ENCODE assay signal across 22 cellular contexts in the genomic region with DNA sequence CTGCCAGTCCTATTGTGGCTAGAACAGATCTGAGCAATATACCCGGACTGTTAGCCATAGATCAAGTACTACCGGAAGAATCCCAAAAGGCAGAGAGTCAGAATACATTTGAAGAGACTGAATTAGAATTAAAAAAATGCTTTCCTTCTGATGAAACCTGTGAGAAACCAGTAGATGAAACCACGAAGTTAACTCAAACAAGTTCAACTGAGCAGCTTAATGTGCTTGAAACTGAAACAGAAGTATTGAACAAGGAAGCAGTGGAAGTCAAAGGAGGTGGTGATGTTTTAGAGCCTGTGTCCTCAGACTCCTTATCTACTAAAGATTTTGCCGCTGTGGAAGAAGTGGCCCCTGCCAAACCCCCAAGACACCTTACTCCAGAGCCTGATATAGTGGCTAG. TPM values are rescaled to one million over a fixed set of nuclear protein-coding genes. Genes with fewer than 3 reads are reported as not detected.
A peak's percentile ranks its signal among the peaks of the same experiment; 100 is the strongest.
DNase-seq lines count a peak whose midpoint lies in the region; ATAC-seq lines count a peak whose summit lies in the region.
"Had no signal": no experiment of that assay in that cellular context is flagged by ENCODE, and none has a peak within 500 bp of the region (broad histone marks: within the 10 kb centered on the region; RNA-seq: fewer than 3 reads in every experiment).

No MANE protein-coding gene starts in this region.

- H3K9ac ChIP-seq in trophoblast cell (ENCODE audit: low read length), result no peak overlapping the region

- DNase-seq in stimulated activated naive CD8-positive, alpha-beta T cell treated with anti-CD3 and anti-CD28 coated beads, Interleukin-15, amount 100 ng/mL, for 72 hours, result no peak
- DNase-seq in stimulated activated naive CD8-positive, alpha-beta T cell treated with anti-CD3 and anti-CD28 coated beads, Interleukin-15, Interleukin-2, amounts not matched to agents 100 U/mL and 50 U/mL, for 24 hours, result no peak
- DNase-seq in amniotic epithelial cell (ENCODE audit: low read depth) (peak; percentile 7), renal cortical epithelial cell (ENCODE audit: low read depth) (peak; percentile 9), trophoblast cell (no peak), pons (ENCODE audit: low spot score) (no peak)
- DNase-seq in stimulated activated CD4-positive, alpha-beta T cell treated with anti-CD3 and anti-CD28 coated beads, Interleukin-1b, Interleukin-23, amount 100 ng/mL, for 48 hours, result no peak
- DNase-seq: activated CD4-positive, alpha-beta T cell treated with anti-CD3 and anti-CD28 coated beads for 36 hours; CD8-positive, alpha-beta memory T cell; EL; head of caudate nucleus; naive thymus-derived CD4-positive, alpha-beta T cell; NCI-H2029; NCI-H526 treated with DMSO at 0.1 percent for 48 hours; SIG-M5 had no signal

- H3K23ac ChIP-seq in trophoblast cell (ENCODE audit: low read length), result no peak overlapping the region

- H3K4me1 ChIP-seq in trophoblast cell (ENCODE audit: control insufficient read depth in 1 of 2, insufficient read depth in 2 of 2, low read length in 2 of 2), result no peaks in the 10 kb centered on the region
- H3K4me1 ChIP-seq: esophagus muscularis mucosa, prostate gland had no signal

- H4K91ac ChIP-seq in trophoblast cell (ENCODE audit: low read depth, low read length), result no peak overlapping the region

- H2BK120ac ChIP-seq in trophoblast cell (ENCODE audit: insufficient read depth, low read length, poor library complexity), result no peak overlapping the region

- peak overlapping the region; percentile 74 to 95 for H3K27ac Mint-ChIP-seq in stimulated activated naive CD8-positive, alpha-beta T cell treated with anti-CD3 and anti-CD28 coated beads, Interleukin-15, amount 100 ng/mL, for 72 hours
- H3K27ac Mint-ChIP-seq: activated CD4-positive, alpha-beta T cell treated with anti-CD3 and anti-CD28 coated beads for 36 hours; activated naive CD4-positive, alpha-beta T cell treated with anti-CD3 and anti-CD28 coated beads, Interleukin-2, amount 50 U/mL, for 72 hours had no signal

- no peak overlapping the region for H3K4ac ChIP-seq in trophoblast cell (ENCODE audit: low read depth, low read length)

- peaks cover 20% of the 10 kb centered on the region for H3K4me1 Mint-ChIP-seq in stimulated activated naive CD8-positive, alpha-beta T cell treated with anti-CD3 and anti-CD28 coated beads, Interleukin-15, amount 100 ng/mL, for 72 hours
- H3K4me1 Mint-ChIP-seq: CD8-positive, alpha-beta memory T cell had no signal

- peaks cover 0 to 3% of the 10 kb centered on the region in 2 experiments for H3K36me3 ChIP-seq in trophoblast cell (ENCODE audit: control insufficient read depth in 1 of 2, insufficient read depth in 2 of 2, low read length in 2 of 2)
- H3K36me3 ChIP-seq: prostate gland, thoracic aorta had no signal

- H3K79me1 ChIP-seq in trophoblast cell (ENCODE audit: low read length), result no peaks in the 10 kb centered on the region

- H4K12ac ChIP-seq in trophoblast cell (ENCODE audit: low read depth, low read length), result no peak overlapping the region

- no peak overlapping the region for H3K4me3 ChIP-seq in trophoblast cell (ENCODE audit: low read depth, low read length)
- H3K4me3 ChIP-seq: esophagus muscularis mucosa, prostate gland, smooth muscle cell, thoracic aorta had no signal

- no peak overlapping the region for H3K4me3 Mint-ChIP-seq in stimulated activated naive CD8-positive, alpha-beta T cell treated with anti-CD3 and anti-CD28 coated beads, Interleukin-15, amount 100 ng/mL, for 72 hours
- H3K4me3 Mint-ChIP-seq: activated CD4-positive, alpha-beta T cell treated with anti-CD3 and anti-CD28 coated beads for 36 hours; CD8-positive, alpha-beta memory T cell; naive thymus-derived CD4-positive, alpha-beta T cell had no signal

- no peak overlapping the region for H2AK5ac ChIP-seq in trophoblast cell (ENCODE audit: low read length)

- H3K9me3 ChIP-seq in trophoblast cell (ENCODE audit: insufficient read depth, low read depth, low read length), result no peaks in the 10 kb centered on the region
- H3K9me3 ChIP-seq: esophagus muscularis mucosa, prostate gland, thoracic aorta had no signal

- no peak overlapping the region for H3K27ac ChIP-seq in trophoblast cell (ENCODE audit: low read depth, low read length)
- H3K27ac ChIP-seq: esophagus muscularis mucosa, prostate gland, thoracic aorta had no signal

- no peak overlapping the region for H2BK12ac ChIP-seq in trophoblast cell (ENCODE audit: low read length)

- H3K14ac ChIP-seq in trophoblast cell (ENCODE audit: low read length), result no peak overlapping the region

- no peak overlapping the region for H2AFZ ChIP-seq in trophoblast cell (ENCODE audit: insufficient read depth, low read length, poor library complexity)

- no peaks in the 10 kb centered on the region for H3K27me3 Mint-ChIP-seq in stimulated activated naive CD8-positive, alpha-beta T cell treated with anti-CD3 and anti-CD28 coated beads, Interleukin-15, amount 100 ng/mL, for 72 hours
- H3K27me3 Mint-ChIP-seq: activated CD4-positive, alpha-beta T cell treated with anti-CD3 and anti-CD28 coated beads for 36 hours; naive thymus-derived CD4-positive, alpha-beta T cell had no signal

- no peaks in the 10 kb centered on the region for H3K9me3 Mint-ChIP-seq in stimulated activated naive CD8-positive, alpha-beta T cell treated with anti-CD3 and anti-CD28 coated beads, Interleukin-15, amount 100 ng/mL, for 72 hours
- H3K9me3 Mint-ChIP-seq: activated naive CD4-positive, alpha-beta T cell treated with anti-CD3 and anti-CD28 coated beads, Interleukin-2, amount 50 U/mL, for 72 hours; CD8-positive, alpha-beta memory T cell; naive thymus-derived CD4-positive, alpha-beta T cell had no signal

- peak; percentile 49 for ATAC-seq in stimulated activated naive CD8-positive, alpha-beta T cell treated with anti-CD3 and anti-CD28 coated beads, Interleukin-15, amount 100 ng/mL, for 72 hours
- no peak for ATAC-seq in stimulated activated naive CD8-positive, alpha-beta T cell treated with anti-CD3 and anti-CD28 coated beads, Interleukin-15, Interleukin-2, amounts not matched to agents 100 U/mL and 50 U/mL, for 24 hours
- peak; percentile 65 for ATAC-seq in HG02981 (IDR thresholded peaks at IDR 0.05; ENCODE audit: unreplicated experiment)
- ATAC-seq: activated CD4-positive, alpha-beta T cell treated with anti-CD3 and anti-CD28 coated beads for 36 hours; activated naive CD4-positive, alpha-beta T cell treated with anti-CD3 and anti-CD28 coated beads, Interleukin-2, amount 50 U/mL, for 72 hours; HCT116; naive thymus-derived CD4-positive, alpha-beta T cell had no signal

- no peaks in the 10 kb centered on the region for H3K79me2 ChIP-seq in trophoblast cell (ENCODE audit: control insufficient read depth, insufficient read depth, low read length, poor library complexity)

- no peak overlapping the region for H2BK5ac ChIP-seq in trophoblast cell (ENCODE audit: low read depth, low read length, poor library complexity)

- no peaks in the 10 kb centered on the region for H3K27me3 ChIP-seq in trophoblast cell (ENCODE audit: insufficient read depth, low read length)
- H3K27me3 ChIP-seq: esophagus muscularis mucosa had no signal

- no peak overlapping the region for H3K4me2 ChIP-seq in trophoblast cell (ENCODE audit: low read length)
- H3K4me2 ChIP-seq: smooth muscle cell had no signal

- no CpG with 5 or more reads among the region's 4 CpGs for WGBS in trophoblast cell (ENCODE audit: extremely low coverage, insufficient coverage, insufficient read length)

- H4K8ac ChIP-seq in trophoblast cell (ENCODE audit: low read depth, low read length), result no peak overlapping the region

- H3K18ac ChIP-seq in trophoblast cell (ENCODE audit: low read length), result no peak overlapping the region

RNA-seq across cellular contexts. Expression of a gene that starts 46.8 kb away (rescaled TPM):
- total RNA-seq in renal cortical epithelial cell, result 15.6 and 19.9 TPM in 2 replicates
- 6.8 and 7.5 TPM in 2 replicates for polyA plus RNA-seq in trophoblast cell (2013)

Comparison
In these comparisons a context has a peak if more than half of its experiments do, and no peak if none do; other contexts are left out.
1. DNase-seq: peak in amniotic epithelial cell (single experiment) and renal cortical epithelial cell (single experiment); none in stimulated activated naive CD8-positive, alpha-beta T cell treated with anti-CD3 and anti-CD28 coated beads, Interleukin-15, amount 100 ng/mL, for 72 hours (0 of 2), stimulated activated naive CD8-positive, alpha-beta T cell treated with anti-CD3 and anti-CD28 coated beads, Interleukin-15, Interleukin-2, amounts not matched to agents 100 U/mL and 50 U/mL, for 24 hours (single experiment), trophoblast cell (0 of 2), pons (single experiment) and stimulated activated CD4-positive, alpha-beta T cell treated with anti-CD3 and anti-CD28 coated beads, Interleukin-1b, Interleukin-23, amount 100 ng/mL, for 48 hours (single experiment).